1 cellular context compared by ENCODE assay signal in the genomic region with DNA sequence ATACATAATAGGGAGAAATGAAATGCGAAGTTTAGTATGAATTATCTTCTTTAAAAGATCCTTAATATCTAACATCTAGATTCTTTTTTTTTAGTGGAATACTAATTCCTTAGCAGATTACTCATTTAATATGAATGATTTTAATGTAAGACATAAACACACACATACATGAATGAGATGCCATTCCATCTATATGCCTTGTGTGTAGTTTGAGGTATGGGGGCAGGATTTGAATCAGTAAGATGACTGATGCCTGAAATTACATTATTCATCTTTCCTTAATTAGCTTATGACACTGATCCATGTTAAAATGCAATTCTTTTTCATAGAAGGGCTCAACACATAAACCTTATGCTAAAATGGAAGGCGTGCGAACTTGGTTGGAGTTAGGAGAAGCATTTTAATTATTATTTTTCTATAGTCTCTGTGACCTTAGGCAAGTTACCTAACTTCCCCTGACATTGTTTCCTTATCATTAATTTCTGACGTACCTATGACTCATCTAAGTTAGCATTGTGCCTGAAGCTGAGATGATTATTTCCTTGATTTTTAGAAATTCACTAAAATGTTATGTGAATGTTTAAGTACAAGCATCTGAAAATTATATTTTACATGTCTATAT.
TF ChIP-seq lines count a peak whose summit lies in the region.

No MANE protein-coding gene starts in this region.

TF ChIP-seq in SK-N-SH, 30 proteins besides CTCF, POLR2A, EP300 and RAD21:
- no peak for TF ChIP-seq RXRA (IDR thresholded peaks at IDR 0.05; ENCODE audit: borderline replicate concordance, low read depth)
- no peak for TF ChIP-seq NFIC (IDR thresholded peaks at IDR 0.05; ENCODE audit: borderline replicate concordance)
